In genomic region chr19:28296506-28296905, GRCh38 we compare ENCODE assay signal across 1 cellular context.
TF ChIP-seq lines count a peak whose summit lies in the region.

No MANE protein-coding gene starts in this region.

TF ChIP-seq in H1, 55 proteins besides CTCF, POLR2A, EP300 and RAD21 (continued from another document):
- TF ChIP-seq JUN (IDR thresholded peaks at IDR 0.05; ENCODE audit: low read depth, low read length) (no peak), USF2 (IDR thresholded peaks at IDR 0.05; ENCODE audit: low read length) (no peak), E2F6 (IDR thresholded peaks at IDR 0.05) (no peak), KDM1A (IDR thresholded peaks at IDR 0.05; ENCODE audit: borderline replicate concordance, low read length) (no peak), RXRA (IDR thresholded peaks at IDR 0.05; ENCODE audit: insufficient read depth, low read depth, low read length) (no peak), POU5F1 (IDR thresholded peaks at IDR 0.05; ENCODE audit: low read depth, low read length) (no peak), CEBPB (IDR thresholded peaks at IDR 0.05; ENCODE audit: low read depth, low read length) (no peak), SP4 (IDR thresholded peaks at IDR 0.05; ENCODE audit: low read length) (no peak)
